Comparison of ENCODE assay signal across 1 cellular context in the genomic region with DNA sequence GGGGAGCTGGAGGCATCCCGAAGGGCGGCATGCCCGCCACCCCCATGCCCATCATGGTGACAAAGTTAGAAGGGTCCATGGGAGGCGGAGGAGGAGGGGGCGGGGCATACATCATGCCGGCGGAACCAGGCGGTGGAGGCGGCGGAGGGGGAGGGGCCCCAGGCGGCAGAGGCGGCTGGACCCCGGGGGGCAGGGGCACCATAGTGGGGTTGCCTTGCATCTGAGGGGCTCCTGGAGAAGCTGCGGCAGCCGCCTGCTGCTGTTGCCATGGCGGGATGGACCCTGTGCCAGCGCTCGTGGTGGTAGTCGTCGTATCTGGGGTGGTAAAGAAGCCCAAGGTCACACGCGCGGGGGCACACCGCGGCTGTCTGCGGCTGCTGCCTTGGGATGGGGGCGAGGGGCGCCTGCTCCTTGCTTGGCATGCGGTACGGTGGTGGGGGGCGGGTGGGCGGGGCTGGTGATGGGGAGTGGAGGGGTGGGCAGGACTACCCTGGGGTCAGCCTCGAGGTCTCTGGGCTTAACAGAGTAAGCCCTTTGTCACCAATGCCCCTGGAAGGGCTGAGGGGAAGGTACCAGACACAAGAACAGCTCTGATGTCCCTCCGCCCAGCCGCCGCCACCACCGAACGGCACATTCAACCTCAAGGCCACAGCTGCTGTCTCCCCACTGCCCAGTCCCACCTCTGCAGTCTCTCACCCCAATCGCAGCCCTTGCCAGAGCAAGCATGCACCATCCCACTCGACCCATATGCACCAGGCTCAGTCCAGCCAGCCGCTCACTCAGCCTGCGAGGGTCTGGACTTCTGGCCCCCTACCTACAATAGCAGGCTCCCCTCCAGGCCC.
A peak's percentile ranks its signal among the peaks of the same experiment; 100 is the strongest.
TF ChIP-seq lines count a peak whose summit lies in the region.

No MANE protein-coding gene starts in this region.

TF ChIP-seq in GM12878, 131 proteins besides CTCF, POLR2A, EP300 and RAD21:
- TF ChIP-seq KLF5 (IDR thresholded peaks at IDR 0.05; ENCODE audit: partially characterized antibody) (no peak), TCF3 (IDR thresholded peaks at IDR 0.05; ENCODE audit: borderline replicate concordance, insufficient read depth, low read depth, low read length) (no peak), SUPT20H (IDR thresholded peaks at IDR 0.05; ENCODE audit: borderline replicate concordance, control insufficient read depth, low read depth, low read length) (no peak), FOXM1 (IDR thresholded peaks at IDR 0.05; ENCODE audit: low read depth, low read length) (no peak), BACH1 (IDR thresholded peaks at IDR 0.05; ENCODE audit: borderline replicate concordance) (peak; percentile 60; the same call in 1 of the 2 replicates), ZNF217 (IDR thresholded peaks at IDR 0.05) (no peak)
- TF ChIP-seq, protein P1, sequence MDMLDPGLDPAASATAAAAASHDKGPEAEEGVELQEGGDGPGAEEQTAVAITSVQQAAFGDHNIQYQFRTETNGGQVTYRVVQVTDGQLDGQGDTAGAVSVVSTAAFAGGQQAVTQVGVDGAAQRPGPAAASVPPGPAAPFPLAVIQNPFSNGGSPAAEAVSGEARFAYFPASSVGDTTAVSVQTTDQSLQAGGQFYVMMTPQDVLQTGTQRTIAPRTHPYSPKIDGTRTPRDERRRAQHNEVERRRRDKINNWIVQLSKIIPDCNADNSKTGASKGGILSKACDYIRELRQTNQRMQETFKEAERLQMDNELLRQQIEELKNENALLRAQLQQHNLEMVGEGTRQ (IDR thresholded peaks at IDR 0.05; ENCODE audit: borderline replicate concordance, low read depth, low read length): no peak
